ENCODE assay signal across 16 cellular contexts in the genomic region with DNA sequence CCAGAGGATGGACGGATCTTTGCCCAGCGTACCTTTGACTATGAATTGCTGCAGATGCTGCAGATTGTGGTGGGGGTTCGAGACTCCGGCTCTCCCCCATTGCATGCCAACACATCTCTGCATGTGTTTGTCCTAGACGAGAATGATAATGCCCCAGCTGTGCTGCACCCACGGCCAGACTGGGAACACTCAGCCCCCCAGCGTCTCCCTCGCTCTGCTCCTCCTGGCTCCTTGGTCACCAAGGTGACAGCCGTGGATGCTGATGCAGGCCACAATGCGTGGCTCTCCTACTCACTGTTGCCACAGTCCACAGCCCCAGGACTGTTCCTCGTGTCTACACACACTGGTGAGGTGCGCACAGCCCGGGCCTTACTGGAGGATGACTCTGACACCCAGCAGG. TPM values are rescaled to one million over a fixed set of nuclear protein-coding genes. Genes with fewer than 3 reads are reported as not detected.
DNase-seq lines count a peak whose midpoint lies in the region; ATAC-seq and TF ChIP-seq lines count a peak whose summit lies in the region.
"Had no signal": no experiment of that assay in that cellular context is flagged by ENCODE, and none has a peak within 500 bp of the region (broad histone marks: within the 10 kb centered on the region; RNA-seq: fewer than 3 reads in every experiment).

No MANE protein-coding gene starts in this region.

- H3K27me3 Mint-ChIP-seq in CD4-positive, alpha-beta memory T cell: peaks cover 68 to 73% of the 10 kb centered on the region in 2 donors
- peaks cover 10% of the 10 kb centered on the region for H3K27me3 Mint-ChIP-seq in neural progenitor cell (ENCODE audit: insufficient read depth, low read depth)

- peak overlapping the region; percentile 5 for H2AK9ac ChIP-seq in IMR-90 (replicated peaks; ENCODE audit: low read depth, low read length, poor library complexity)

- H2BK15ac ChIP-seq in IMR-90 (ENCODE audit: low read depth, low read length): no peak overlapping the region

- no peak overlapping the region for H3K56ac ChIP-seq in IMR-90 (ENCODE audit: extremely low read depth, insufficient read depth, low read length)

- peaks cover 20% of the 10 kb centered on the region for H3F3A ChIP-seq in neural progenitor cell (ENCODE audit: low read depth)

- peak overlapping the region in 5 of 8 donors; percentile 42 to 78 (median 64) for H3K4me3 Mint-ChIP-seq in CD4-positive, alpha-beta memory T cell
- H3K4me3 Mint-ChIP-seq in neural progenitor cell: peak overlapping the region; percentile 43
- H3K4me3 Mint-ChIP-seq: CD4-positive, CD25-positive, alpha-beta regulatory T cell had no signal

- ATAC-seq in IMR-90 (ENCODE audit: low read depth) (no peak), HG02759 (IDR thresholded peaks at IDR 0.05; ENCODE audit: unreplicated experiment) (no peak), HG02870 (IDR thresholded peaks at IDR 0.05; ENCODE audit: unreplicated experiment) (no peak)
- ATAC-seq: Panc1 had no signal

- H4K91ac ChIP-seq in IMR-90 (ENCODE audit: insufficient read depth, low read depth, low read length): no peak overlapping the region

- H3K79me1 ChIP-seq in IMR-90 (ENCODE audit: low read depth in 1 of 2, low read length in 2 of 2): peaks cover 34 to 75% of the 10 kb centered on the region in 2 experiments

- no peak overlapping the region for H4K5ac ChIP-seq in IMR-90 (ENCODE audit: low read depth, low read length)

- no peak overlapping the region for H2BK5ac ChIP-seq in IMR-90 (ENCODE audit: low read depth, low read length, poor library complexity, severe bottlenecking)

- BruUV-seq in IMR-90 (replicated peaks; lab: Mats Ljungman, UMichigan): no TSS peak

- no peaks in the 10 kb centered on the region for H3K9me3 Mint-ChIP-seq in CD4-positive, alpha-beta memory T cell
- peaks cover 58% of the 10 kb centered on the region for H3K9me3 Mint-ChIP-seq in neural progenitor cell

- no peak overlapping the region for H3K4me2 ChIP-seq in IMR-90 (ENCODE audit: low read depth, low read length)
- no peak overlapping the region for H3K4me2 ChIP-seq in neural progenitor cell

- H3K27ac ChIP-seq in CD4-positive, alpha-beta memory T cell (ENCODE audit: low read depth, low read length): no peak overlapping the region
- H3K27ac ChIP-seq in IMR-90 (ENCODE audit: insufficient read depth, low read length) (no peak overlapping the region), coronary artery (no peak overlapping the region), neural progenitor cell (no peak overlapping the region)

- H3K36me3 ChIP-seq in CD4-positive, alpha-beta memory T cell (ENCODE audit: insufficient read depth, low read length): no peaks in the 10 kb centered on the region
- H3K36me3 ChIP-seq in IMR-90 (ENCODE audit: control insufficient read depth, insufficient read depth, low read length): peaks cover 46% of the 10 kb centered on the region
- no peaks in the 10 kb centered on the region for H3K36me3 ChIP-seq in neural progenitor cell

- H4K8ac ChIP-seq in IMR-90 (ENCODE audit: low read depth in 2 of 2, low read length in 2 of 2): no peak overlapping the region

- DNase-seq in CD4-positive, alpha-beta memory T cell: no peak
- DNase-seq in IMR-90 (no peak), coronary artery (ENCODE audit: low spot score) (peak; percentile 65), neural progenitor cell (ENCODE audit: low spot score) (no peak), islet precursor cell (no peak), anterior cingulate cortex (lab: John Stamatoyannopoulos, UW) (no peak)
- DNase-seq: CD4-positive, CD25-positive, alpha-beta regulatory T cell; Kasumi-1; MM.1S; NCI-H1092 treated with DMSO at 0.1 percent for 48 hours; NCI-H2081 treated with DMSO at 0.1 percent for 48 hours; NCI-H524 had no signal

- no peaks in the 10 kb centered on the region for H3K36me3 Mint-ChIP-seq in CD4-positive, alpha-beta memory T cell
- peaks cover 63% of the 10 kb centered on the region for H3K36me3 Mint-ChIP-seq in neural progenitor cell
- H3K36me3 Mint-ChIP-seq: CD4-positive, CD25-positive, alpha-beta regulatory T cell had no signal

- H3K27ac Mint-ChIP-seq in CD4-positive, alpha-beta memory T cell: no peak overlapping the region
- H3K27ac Mint-ChIP-seq in neural progenitor cell: no peak overlapping the region
- H3K27ac Mint-ChIP-seq: CD4-positive, CD25-positive, alpha-beta regulatory T cell had no signal

- H3K4ac ChIP-seq in IMR-90 (ENCODE audit: low read depth, low read length): no peak overlapping the region

- no peak overlapping the region for H2BK120ac ChIP-seq in IMR-90 (ENCODE audit: low read depth, low read length)

- H3K14ac ChIP-seq in IMR-90 (replicated peaks; ENCODE audit: low read depth, low read length): no peak overlapping the region

- no peak overlapping the region for H3K18ac ChIP-seq in IMR-90 (ENCODE audit: low read depth, low read length)

- peaks cover 42% of the 10 kb centered on the region for H3K27me3 ChIP-seq in CD4-positive, alpha-beta memory T cell (ENCODE audit: insufficient read depth, low read length)
- no peaks in the 10 kb centered on the region for H3K27me3 ChIP-seq in IMR-90 (ENCODE audit: control insufficient read depth, insufficient read depth, low read length)
- H3K27me3 ChIP-seq in neural progenitor cell: peaks cover 78% of the 10 kb centered on the region

- CTCF ChIA-PET in CD4-positive, alpha-beta memory T cell (lab: Charles Lee; ENCODE audit: partially characterized antibody): no interaction called here
- CTCF ChIA-PET in IMR-90 (lab: Yijun Ruan, JAX): no interaction called here

- no peak for TF ChIP-seq POLR2A in IMR-90 (IDR thresholded peaks at IDR 0.05; ENCODE audit: low read depth, low read length)

- dilution Hi-C loops in IMR-90 (cut with HindIII; ENCODE audit: low sequenced_read_pairs, unreplicated experiment): no loop called here

- no peak overlapping the region for H3K9ac ChIP-seq in IMR-90 (ENCODE audit: low read depth, low read length)
- H3K9ac ChIP-seq in neural progenitor cell: no peak overlapping the region

- peaks cover 8 to 19% (median 14%) of the 10 kb centered on the region in 4 donors for H3K4me1 Mint-ChIP-seq in CD4-positive, alpha-beta memory T cell
- H3K4me1 Mint-ChIP-seq in neural progenitor cell: peaks cover 38% of the 10 kb centered on the region

- no peak overlapping the region; the same call in 1 of the 2 replicates for H2AK5ac ChIP-seq in IMR-90 (ENCODE audit: low read depth, low read length)

- H2BK20ac ChIP-seq in IMR-90 (ENCODE audit: low read depth, low read length): no peak overlapping the region

- no peak overlapping the region for H3K23ac ChIP-seq in IMR-90 (ENCODE audit: low read depth, low read length)

- H4K20me1 ChIP-seq in IMR-90 (ENCODE audit: insufficient read depth, low read length) (peaks cover 59% of the 10 kb centered on the region), neural progenitor cell (ENCODE audit: low read depth) (peaks cover 52% of the 10 kb centered on the region)

- TF ChIP-seq RAD21 in IMR-90 (IDR thresholded peaks at IDR 0.05; ENCODE audit: low read length): no peak

- in situ Hi-C loops in IMR-90 (cut with MboI; ENCODE audit: low sequenced_read_pairs): no loop called here

- intact Hi-C loops in CD4-positive, alpha-beta memory T cell (cut with micrococcal nuclease): no loop called here
- intact Hi-C loops in IMR-90 (cut with micrococcal nuclease): no loop called here

- peaks cover 19% of the 10 kb centered on the region for H3K79me2 ChIP-seq in neural progenitor cell (ENCODE audit: low read depth)

- H3K4me1 ChIP-seq in CD4-positive, alpha-beta memory T cell (ENCODE audit: insufficient read depth, low read length): peaks cover 19% of the 10 kb centered on the region
- H3K4me1 ChIP-seq in IMR-90 (ENCODE audit: control insufficient read depth, insufficient read depth, low read length) (peaks cover 37% of the 10 kb centered on the region), neural progenitor cell (peaks cover 27% of the 10 kb centered on the region)

- POLR2A ChIA-PET in CD4-positive, alpha-beta memory T cell (lab: Charles Lee; ENCODE audit: partially characterized antibody): no interaction called here
- POLR2A ChIA-PET in IMR-90 (lab: Charles Lee; ENCODE audit: unreplicated experiment): no interaction called here

- WGBS in IMR-90 (ENCODE audit: extremely low coverage in 2 of 2, insufficient read length in 1 of 2), 2 experiments: 80% methylated on average over 4 of the region's 13 CpGs; no CpG with 5 or more reads in 1 of the 2 experiments

- no peaks in the 10 kb centered on the region for H3K9me3 ChIP-seq in CD4-positive, alpha-beta memory T cell (ENCODE audit: control insufficient read depth in 1 of 2, low read length in 2 of 2)
- H3K9me3 ChIP-seq in IMR-90 (ENCODE audit: control insufficient read depth, insufficient read depth, low read length): no peaks in the 10 kb centered on the region
- H3K9me3 ChIP-seq in neural progenitor cell (ENCODE audit: low read depth): no peaks in the 10 kb centered on the region

- TF ChIP-seq CTCF in IMR-90 (conservative IDR thresholded peaks at IDR 0.05; ENCODE audit: low read depth, low read length): no peak
- no peak for TF ChIP-seq CTCF in coronary artery (IDR thresholded peaks at IDR 0.05)
- no peak for TF ChIP-seq CTCF in neural progenitor cell (IDR thresholded peaks at IDR 0.05)

- H3K4me3 ChIP-seq in CD4-positive, alpha-beta memory T cell (ENCODE audit: low read length in 2 of 2): no peak overlapping the region
- no peak overlapping the region for H3K4me3 ChIP-seq in IMR-90 (ENCODE audit: insufficient read depth, low read depth, low read length)
- H3K4me3 ChIP-seq in coronary artery: no peak overlapping the region
- no peak overlapping the region for H3K4me3 ChIP-seq in neural progenitor cell

- no peak overlapping the region for H2AFZ ChIP-seq in IMR-90 (replicated peaks; ENCODE audit: low read length, poor library complexity)
- no peak overlapping the region for H2AFZ ChIP-seq in neural progenitor cell (replicated peaks)

- peaks cover 34% of the 10 kb centered on the region for H3K9me1 ChIP-seq in IMR-90 (ENCODE audit: insufficient read depth, low read length)

RNA-seq across cellular contexts. Expression of gene PCDHGC5, which starts 1.9 kb away (rescaled TPM):
- not detected for total RNA-seq in CD4-positive, alpha-beta memory T cell
- not detected for polyA plus RNA-seq in CD4-positive, alpha-beta memory T cell
- total RNA-seq in IMR-90 (2012; rRNA removed) (2.5 and 2.9 TPM in 2 replicates), neural progenitor cell (ENCODE audit: low replicate concordance) (0.43 and 1.3 TPM in 2 replicates)
- 3.8 TPM in 2 replicates for polyA plus RNA-seq in IMR-90 (2012; rRNA removed)
- 2.5 and 3.2 TPM in 2 replicates for polyA plus RNA-seq in IMR-90 (2012; cell fraction: cytosol; rRNA removed)
- 11.1 and 15.3 TPM in 2 replicates for polyA plus RNA-seq in IMR-90 (2012; cell fraction: nucleus; rRNA removed; ENCODE audit: low replicate concordance)
- total RNA-seq: CD4-positive, CD25-positive, alpha-beta regulatory T cell had no signal
- polyA plus RNA-seq: CD4-positive, CD25-positive, alpha-beta regulatory T cell had no signal

RNA-seq across cellular contexts. Expression of gene PCDHGC4, which starts 5.9 kb away (rescaled TPM):
- not detected for total RNA-seq in CD4-positive, alpha-beta memory T cell
- polyA plus RNA-seq in CD4-positive, alpha-beta memory T cell: under 1 TPM in 1 of 2 donors, not detected in 1; 0.11 TPM
- total RNA-seq in IMR-90 (2012; rRNA removed) (1.1 and 1.6 TPM in 2 replicates), neural progenitor cell (ENCODE audit: low replicate concordance) (5.0 and 10.4 TPM in 2 replicates)
- 0.60 and 0.65 TPM in 2 replicates for polyA plus RNA-seq in IMR-90 (2012; rRNA removed)
- polyA plus RNA-seq in IMR-90 (2012; cell fraction: cytosol; rRNA removed): 0.12 and 0.24 TPM in 2 replicates
- 4.4 and 5.1 TPM in 2 replicates for polyA plus RNA-seq in IMR-90 (2012; cell fraction: nucleus; rRNA removed; ENCODE audit: low replicate concordance)
- total RNA-seq: CD4-positive, CD25-positive, alpha-beta regulatory T cell; G401 had no signal
- polyA plus RNA-seq: CD4-positive, CD25-positive, alpha-beta regulatory T cell had no signal

RNA-seq across cellular contexts. Expression of gene PCDHGC3, which starts 15.0 kb away (rescaled TPM):
- total RNA-seq in CD4-positive, alpha-beta memory T cell: under 1 TPM in 1 of 2 experiments, not detected in 1; 0.17 TPM
- under 1 TPM in 1 of 2 donors, not detected in 1; 0.14 TPM for polyA plus RNA-seq in CD4-positive, alpha-beta memory T cell
- total RNA-seq in IMR-90 (2012; rRNA removed) (21.1 and 21.9 TPM in 2 replicates), neural progenitor cell (ENCODE audit: low replicate concordance) (14.7 and 17.2 TPM in 2 replicates)
- polyA plus RNA-seq in IMR-90 (2012; rRNA removed): 58.9 and 72.1 TPM in 2 replicates
- 70.3 and 79.6 TPM in 2 replicates for polyA plus RNA-seq in IMR-90 (2012; cell fraction: cytosol; rRNA removed)
- polyA plus RNA-seq in IMR-90 (2012; cell fraction: nucleus; rRNA removed; ENCODE audit: low replicate concordance): 18.5 and 26.3 TPM in 2 replicates

Comparison
In these comparisons a context has a peak if more than half of its experiments do, and no peak if none do; other contexts are left out.
1. RNA of gene PCDHGC3, which starts 15.0 kb away (total RNA-seq): 21.1 to 21.9 TPM in IMR-90 and 14.7 to 17.2 TPM in neural progenitor cell; 0.17 TPM in CD4-positive, alpha-beta memory T cell; every median in the first group is over 10 times any median in the second.